In the genomic region with DNA sequence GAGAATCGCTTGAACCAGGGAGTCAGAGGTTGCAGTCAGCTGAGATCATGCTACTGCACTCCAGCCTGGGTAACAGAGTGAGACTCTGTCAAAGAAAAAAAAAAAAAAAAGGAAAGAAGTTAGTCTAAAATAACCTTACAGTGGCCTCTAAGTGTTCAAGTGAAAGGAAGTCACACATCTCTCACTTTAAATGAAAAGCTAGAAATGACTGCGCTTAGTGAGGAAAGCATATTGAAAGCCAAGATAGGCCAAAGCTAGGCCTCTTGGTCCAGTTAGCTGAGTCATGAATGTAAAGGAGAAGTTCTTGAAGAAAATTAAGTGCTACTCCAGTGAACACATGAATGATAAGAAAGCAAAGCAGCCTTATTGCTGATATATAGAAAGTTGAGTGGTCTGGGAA, we compare ENCODE assay signal across 11 cellular contexts. TPM values are rescaled to one million over a fixed set of nuclear protein-coding genes. Genes with fewer than 3 reads are reported as not detected.
DNase-seq lines count a peak whose midpoint lies in the region; ATAC-seq and TF ChIP-seq lines count a peak whose summit lies in the region.
"Had no signal": no experiment of that assay in that cellular context is flagged by ENCODE, and none has a peak within 500 bp of the region (broad histone marks: within the 10 kb centered on the region; RNA-seq: fewer than 3 reads in every experiment).

No MANE protein-coding gene starts in this region.

- H3K36me3 ChIP-seq in osteoblast (ENCODE audit: insufficient read depth, low read length): no peaks in the 10 kb centered on the region
- H3K36me3 ChIP-seq: adrenal gland had no signal

- H3K9me3 ChIP-seq in osteoblast (ENCODE audit: low read depth, low read length): no peaks in the 10 kb centered on the region
- H3K9me3 ChIP-seq: adrenal gland had no signal

- no peak overlapping the region for H3K4me3 ChIP-seq in osteoblast (ENCODE audit: insufficient read depth, low read length)
- H3K4me3 ChIP-seq: adrenal gland had no signal

- H3K79me2 ChIP-seq in osteoblast (ENCODE audit: insufficient read depth, low read length): no peaks in the 10 kb centered on the region

- H3K27me3 ChIP-seq in osteoblast (ENCODE audit: insufficient read depth, low read length): no peaks in the 10 kb centered on the region
- H3K27me3 ChIP-seq: adrenal gland had no signal

- no peak overlapping the region for H3K4me2 ChIP-seq in osteoblast (ENCODE audit: insufficient read depth, low read length)

- TF ChIP-seq CTCF in osteoblast (IDR thresholded peaks at IDR 0.05; ENCODE audit: extremely low read depth, low read depth, low read length): no peak

- peak overlapping the region; percentile 36 for H3K27ac Mint-ChIP-seq in activated CD4-positive, alpha-beta T cell treated with anti-CD3 and anti-CD28 coated beads, Interleukin-2, amount 10 ng/mL, durations not matched to agents 24 days and 14 days
- H3K27ac Mint-ChIP-seq in stimulated activated memory B cell treated with anti-CD40 and anti-IgM and Interleukin-4, amounts not matched to agents 10 μg/mL and 1 μg/mL and 100 μg/mL, for 72 hours: no peak overlapping the region

- DNase-seq in activated CD4-positive, alpha-beta T cell treated with anti-CD3 and anti-CD28 coated beads, Interleukin-2, amount 10 ng/mL, durations not matched to agents 24 days and 14 days: no peak
- DNase-seq in activated CD4-positive, alpha-beta T cell treated with anti-CD3 and anti-CD28 coated beads for 4 hours: no peak
- no peak for DNase-seq in osteoblast (ENCODE audit: insufficient read length, low spot score, missing footprints)
- DNase-seq in COR-L47 (lab: John Stamatoyannopoulos, UW): no peak
- no peak for DNase-seq in HuH-7 (ENCODE audit: low spot score)
- DNase-seq: adrenal gland, NCI-H524 treated with DMSO at 0.1 percent for 48 hours had no signal

- intact Hi-C loops in activated CD4-positive, alpha-beta T cell treated with anti-CD3 and anti-CD28 coated beads, Interleukin-2, amount 10 ng/mL, durations not matched to agents 24 days and 14 days (cut with micrococcal nuclease): no loop called here

- H3K9me3 Mint-ChIP-seq in activated CD4-positive, alpha-beta T cell treated with anti-CD3 and anti-CD28 coated beads, Interleukin-2, amount 10 ng/mL, durations not matched to agents 24 days and 14 days: peaks cover 13% of the 10 kb centered on the region
- peaks cover 7% of the 10 kb centered on the region for H3K9me3 Mint-ChIP-seq in stimulated activated memory B cell treated with anti-CD40 and anti-IgM and Interleukin-4, amounts not matched to agents 10 μg/mL and 1 μg/mL and 100 μg/mL, for 72 hours

- H3K4me1 ChIP-seq in osteoblast (ENCODE audit: insufficient read depth, low read length): peaks cover 3% of the 10 kb centered on the region

- no peaks in the 10 kb centered on the region for H3K27me3 Mint-ChIP-seq in activated CD4-positive, alpha-beta T cell treated with anti-CD3 and anti-CD28 coated beads, Interleukin-2, amount 10 ng/mL, durations not matched to agents 24 days and 14 days
- H3K27me3 Mint-ChIP-seq in stimulated activated memory B cell treated with anti-CD40 and anti-IgM and Interleukin-4, amounts not matched to agents 10 μg/mL and 1 μg/mL and 100 μg/mL, for 72 hours: peaks cover 7% of the 10 kb centered on the region

- H4K20me1 ChIP-seq in osteoblast (ENCODE audit: insufficient read depth, low read length): no peaks in the 10 kb centered on the region

- H2AFZ ChIP-seq in osteoblast (ENCODE audit: low read length): no peak overlapping the region

- H3K36me3 Mint-ChIP-seq in activated CD4-positive, alpha-beta T cell treated with anti-CD3 and anti-CD28 coated beads, Interleukin-2, amount 10 ng/mL, durations not matched to agents 24 days and 14 days (ENCODE audit: low read depth): no peaks in the 10 kb centered on the region
- no peaks in the 10 kb centered on the region for H3K36me3 Mint-ChIP-seq in stimulated activated memory B cell treated with anti-CD40 and anti-IgM and Interleukin-4, amounts not matched to agents 10 μg/mL and 1 μg/mL and 100 μg/mL, for 72 hours

- H3K4me1 Mint-ChIP-seq in activated CD4-positive, alpha-beta T cell treated with anti-CD3 and anti-CD28 coated beads, Interleukin-2, amount 10 ng/mL, durations not matched to agents 24 days and 14 days: peaks cover 9% of the 10 kb centered on the region
- no peaks in the 10 kb centered on the region for H3K4me1 Mint-ChIP-seq in stimulated activated memory B cell treated with anti-CD40 and anti-IgM and Interleukin-4, amounts not matched to agents 10 μg/mL and 1 μg/mL and 100 μg/mL, for 72 hours

- peak; percentile 95 for ATAC-seq in HG02642 (IDR thresholded peaks at IDR 0.05; ENCODE audit: poor library complexity, unreplicated experiment)
- peak; percentile 98 for ATAC-seq in HG03565 (IDR thresholded peaks at IDR 0.05; ENCODE audit: unreplicated experiment)
- ATAC-seq in stimulated activated memory B cell treated with anti-CD40 and anti-IgM and Interleukin-4, amounts not matched to agents 10 μg/mL and 1 μg/mL and 100 μg/mL, for 72 hours: peak; percentile 31

- H3K4me3 Mint-ChIP-seq in activated CD4-positive, alpha-beta T cell treated with anti-CD3 and anti-CD28 coated beads, Interleukin-2, amount 10 ng/mL, durations not matched to agents 24 days and 14 days: no peak overlapping the region
- no peak overlapping the region for H3K4me3 Mint-ChIP-seq in stimulated activated memory B cell treated with anti-CD40 and anti-IgM and Interleukin-4, amounts not matched to agents 10 μg/mL and 1 μg/mL and 100 μg/mL, for 72 hours

- no peak overlapping the region for H3K27ac ChIP-seq in osteoblast (ENCODE audit: low read depth, low read length)
- H3K27ac ChIP-seq: epithelial cell of prostate had no signal

RNA-seq across cellular contexts. Expression of a gene that starts 38.1 kb away (rescaled TPM):
- 1.6 and 2.2 TPM in 2 replicates for total RNA-seq in activated CD4-positive, alpha-beta T cell treated with anti-CD3 and anti-CD28 coated beads, Interleukin-2, amount 10 ng/mL, durations not matched to agents 24 days and 14 days
- 28.6 and 31.8 TPM in 2 replicates for total RNA-seq in osteoblast

RNA-seq across cellular contexts. Expression of a gene that starts 38.1 kb away (rescaled TPM):
- total RNA-seq in activated CD4-positive, alpha-beta T cell treated with anti-CD3 and anti-CD28 coated beads, Interleukin-2, amount 10 ng/mL, durations not matched to agents 24 days and 14 days: 20.0 and 21.2 TPM in 2 replicates
- total RNA-seq in osteoblast: 21.4 and 21.5 TPM in 2 replicates

Comparison
In these comparisons a context has a peak if more than half of its experiments do, and no peak if none do; other contexts are left out.
1. ATAC-seq: peak in every context shown above with its lines; median percentile 98 in HG03565; 95 in HG02642; 31 in stimulated activated memory B cell treated with anti-CD40 and anti-IgM and Interleukin-4, amounts not matched to agents 10 μg/mL and 1 μg/mL and 100 μg/mL, for 72 hours.